ENCODE assay signal across 19 cellular contexts in the genomic region with DNA sequence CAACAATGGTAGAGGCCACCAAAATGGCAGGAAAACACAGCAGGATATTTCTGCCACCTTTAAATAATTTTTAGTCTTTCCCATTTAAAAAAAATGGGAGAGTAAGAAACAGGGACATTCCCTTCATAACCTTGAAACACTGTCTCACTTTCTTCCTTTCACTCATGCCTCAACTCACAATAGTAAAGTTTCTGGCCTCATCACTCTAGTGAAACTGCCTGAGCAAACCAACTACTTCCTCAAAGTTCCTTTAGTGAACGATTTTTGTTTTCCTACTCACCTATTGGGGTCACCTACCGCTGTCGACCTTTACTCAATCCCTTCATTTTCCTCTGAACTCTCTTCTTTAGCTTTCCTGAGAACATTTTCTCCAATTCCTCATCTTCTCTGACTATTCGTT. TPM values are rescaled to one million over a fixed set of nuclear protein-coding genes. Genes with fewer than 3 reads are reported as not detected.
DNase-seq lines count a peak whose midpoint lies in the region; ATAC-seq and TF ChIP-seq lines count a peak whose summit lies in the region.
"Had no signal": no experiment of that assay in that cellular context is flagged by ENCODE, and none has a peak within 500 bp of the region (broad histone marks: within the 10 kb centered on the region; RNA-seq: fewer than 3 reads in every experiment).

No MANE protein-coding gene starts in this region.

- H3K4me1 Mint-ChIP-seq in activated T-cell treated with anti-CD3 and anti-CD28 coated beads, Interleukin-2, amount 50 U/mL, for 72 hours (ENCODE audit: low read depth), result peaks cover 58% of the 10 kb centered on the region
- H3K4me1 Mint-ChIP-seq in activated T-helper 17 cell treated with anti-CD3 and anti-CD28 coated beads, Interleukin-2, amount 50 U/mL, for 72 hours, result peaks cover 22% of the 10 kb centered on the region
- H3K4me1 Mint-ChIP-seq in chondrocyte (ENCODE audit: low read depth), result peaks cover 88% of the 10 kb centered on the region
- H3K4me1 Mint-ChIP-seq: B cell, CD14-positive monocyte had no signal

- no peak for ATAC-seq in activated T-cell treated with anti-CD3 and anti-CD28 coated beads, Interleukin-2, amount 50 U/mL, for 72 hours (replicated peaks in 1 of 2)
- ATAC-seq in HG02885 (IDR thresholded peaks at IDR 0.05; ENCODE audit: poor library complexity, unreplicated experiment) (peak; percentile 52), HG03460 (IDR thresholded peaks at IDR 0.05; ENCODE audit: unreplicated experiment) (no peak)
- ATAC-seq in activated T-helper 17 cell treated with anti-CD3 and anti-CD28 coated beads, Interleukin-2, amount 50 U/mL, for 72 hours (replicated peaks), result peak; percentile 42
- ATAC-seq: A549, HCT116 had no signal

- H3K27ac Mint-ChIP-seq in activated T-cell treated with anti-CD3 and anti-CD28 coated beads, Interleukin-2, amount 50 U/mL, for 72 hours, result no peak overlapping the region
- H3K27ac Mint-ChIP-seq in activated T-helper 17 cell treated with anti-CD3 and anti-CD28 coated beads, Interleukin-2, amount 50 U/mL, for 72 hours, result no peak overlapping the region
- H3K27ac Mint-ChIP-seq in chondrocyte (ENCODE audit: unreplicated experiment), result peak overlapping the region; percentile 81
- H3K27ac Mint-ChIP-seq: B cell, CD14-positive monocyte had no signal

- TF ChIP-seq CTCF in chondrocyte (IDR thresholded peaks at IDR 0.05), result no peak

- H3K9me3 Mint-ChIP-seq in activated T-cell treated with anti-CD3 and anti-CD28 coated beads, Interleukin-2, amount 50 U/mL, for 72 hours, result peaks cover 1 to 6% of the 10 kb centered on the region in 2 donors
- peaks cover 3% of the 10 kb centered on the region for H3K9me3 Mint-ChIP-seq in activated T-helper 17 cell treated with anti-CD3 and anti-CD28 coated beads, Interleukin-2, amount 50 U/mL, for 72 hours
- H3K9me3 Mint-ChIP-seq in chondrocyte (ENCODE audit: low read depth), result peaks cover 6% of the 10 kb centered on the region
- H3K9me3 Mint-ChIP-seq: CD14-positive monocyte had no signal

- H3K36me3 Mint-ChIP-seq in activated T-cell treated with anti-CD3 and anti-CD28 coated beads, Interleukin-2, amount 50 U/mL, for 72 hours (ENCODE audit: insufficient read depth in 2 of 2), result peaks cover 0 to 5% of the 10 kb centered on the region in 2 donors
- no peaks in the 10 kb centered on the region for H3K36me3 Mint-ChIP-seq in activated T-helper 17 cell treated with anti-CD3 and anti-CD28 coated beads, Interleukin-2, amount 50 U/mL, for 72 hours (ENCODE audit: low read depth)
- peaks cover 4% of the 10 kb centered on the region for H3K36me3 Mint-ChIP-seq in chondrocyte (ENCODE audit: low read depth)
- H3K36me3 Mint-ChIP-seq: CD14-positive monocyte had no signal

- DNase-seq in activated T-cell treated with anti-CD3 and anti-CD28 coated beads, Interleukin-2, amount 50 U/mL, for 72 hours, result no peak
- DNase-seq in activated T-cell treated with anti-CD3 and anti-CD28 coated beads, Interleukin-2, amount 50 U/mL, for 48 hours, result no peak
- no peak for DNase-seq in chondrocyte (ENCODE audit: low spot score)
- DNase-seq in midbrain (lab: John Stamatoyannopoulos, UW), result no peak
- no peak for DNase-seq in caudate nucleus (lab: John Stamatoyannopoulos, UW)
- DNase-seq: IMR-90, NCI-H1417, NCI-H1694 treated with DMSO at 0.1 percent for 48 hours, NCI-H446, NCI-H526, Right ventricle myocardium superior had no signal

- peak overlapping the region; percentile 0 to 4 for H3K4me3 Mint-ChIP-seq in activated T-cell treated with anti-CD3 and anti-CD28 coated beads, Interleukin-2, amount 50 U/mL, for 72 hours
- H3K4me3 Mint-ChIP-seq in activated T-helper 17 cell treated with anti-CD3 and anti-CD28 coated beads, Interleukin-2, amount 50 U/mL, for 72 hours, result no peak overlapping the region
- H3K4me3 Mint-ChIP-seq in chondrocyte (ENCODE audit: unreplicated experiment), result no peak overlapping the region
- H3K4me3 Mint-ChIP-seq: B cell, CD14-positive monocyte had no signal

- H3K27ac ChIP-seq in caudate nucleus (ENCODE audit: low read depth, low read length), result no peak overlapping the region
- H3K27ac ChIP-seq: A549, KMS-11 had no signal

- peaks cover 29% of the 10 kb centered on the region for H3K27me3 Mint-ChIP-seq in activated T-cell treated with anti-CD3 and anti-CD28 coated beads, Interleukin-2, amount 50 U/mL, for 72 hours (ENCODE audit: low read depth)
- H3K27me3 Mint-ChIP-seq in activated T-helper 17 cell treated with anti-CD3 and anti-CD28 coated beads, Interleukin-2, amount 50 U/mL, for 72 hours, result peaks cover 31% of the 10 kb centered on the region
- no peaks in the 10 kb centered on the region for H3K27me3 Mint-ChIP-seq in chondrocyte (ENCODE audit: low read depth)

RNA-seq across cellular contexts. Expression of a gene that starts 33.0 kb away (rescaled TPM):
- 1 to 10 TPM; 1.2 to 2.1 TPM for total RNA-seq in activated T-cell treated with anti-CD3 and anti-CD28 coated beads, Interleukin-2, amount 50 U/mL, for 72 hours
- total RNA-seq in activated T-helper 17 cell treated with anti-CD3 and anti-CD28 coated beads, Interleukin-2, amount 50 U/mL, for 72 hours, result 1 to 10 TPM; 1.0 TPM
- total RNA-seq in chondrocyte, result 35.3 to 61.8 TPM (median 35.6 TPM) in 3 replicates

RNA-seq across cellular contexts. Expression of a gene that starts 52.8 kb away (rescaled TPM):
- 10 to 100 TPM; 86.9 to 93.6 TPM for total RNA-seq in activated T-cell treated with anti-CD3 and anti-CD28 coated beads, Interleukin-2, amount 50 U/mL, for 72 hours
- total RNA-seq in activated T-helper 17 cell treated with anti-CD3 and anti-CD28 coated beads, Interleukin-2, amount 50 U/mL, for 72 hours, result 10 to 100 TPM; 67.5 to 96.9 TPM
- total RNA-seq in chondrocyte, result 118 to 202 TPM (median 122 TPM) in 3 replicates

Comparison
In these comparisons a context has a peak if more than half of its experiments do, and no peak if none do; other contexts are left out.
1. ATAC-seq: peak in HG02885 (single experiment) and activated T-helper 17 cell treated with anti-CD3 and anti-CD28 coated beads, Interleukin-2, amount 50 U/mL, for 72 hours (single experiment); none in activated T-cell treated with anti-CD3 and anti-CD28 coated beads, Interleukin-2, amount 50 U/mL, for 72 hours (0 of 2) and HG03460 (single experiment).
2. H3K4me3 Mint-ChIP-seq: peak in activated T-cell treated with anti-CD3 and anti-CD28 coated beads, Interleukin-2, amount 50 U/mL, for 72 hours (2 of 2); none in activated T-helper 17 cell treated with anti-CD3 and anti-CD28 coated beads, Interleukin-2, amount 50 U/mL, for 72 hours (single experiment) and chondrocyte (single experiment).
3. RNA of a gene that starts 33.0 kb away (total RNA-seq): 35.3 to 61.8 TPM in chondrocyte; 1.2 to 2.1 TPM in activated T-cell treated with anti-CD3 and anti-CD28 coated beads, Interleukin-2, amount 50 U/mL, for 72 hours and 1.0 TPM in activated T-helper 17 cell treated with anti-CD3 and anti-CD28 coated beads, Interleukin-2, amount 50 U/mL, for 72 hours; every median in the first group is over 10 times any median in the second.